ENCODE assay signal across 8 cellular contexts in genomic region chr3:81302045-81302444, GRCh38.
DNase-seq lines count a peak whose midpoint lies in the region; ATAC-seq and TF ChIP-seq lines count a peak whose summit lies in the region.

No MANE protein-coding gene starts in this region.

- H3K18ac ChIP-seq in IMR-90 (ENCODE audit: low read depth, low read length) (no peak overlapping the region), neuronal stem cell (ENCODE audit: low read length) (no peak overlapping the region)

- H3K9me3 Mint-ChIP-seq in activated naive CD4-positive, alpha-beta T cell treated with anti-CD3 and anti-CD28 coated beads, Interleukin-2, amount 10 ng/mL, durations not matched to agents 7 days and 5 days: no peaks in the 10 kb centered on the region

- H3K4me1 ChIP-seq in IMR-90 (ENCODE audit: control insufficient read depth, insufficient read depth, low read length) (no peaks in the 10 kb centered on the region), fibroblast of lung (ENCODE audit: control insufficient read depth, extremely low read depth, insufficient read depth, low read length) (no peaks in the 10 kb centered on the region), neuronal stem cell (ENCODE audit: control insufficient read depth in 2 of 2, insufficient read depth in 1 of 2, low read depth in 1 of 2, low read length in 2 of 2) (peaks cover 2% of the 10 kb centered on the region in 2 donors)

- dilution Hi-C loops in IMR-90 (cut with HindIII; ENCODE audit: low sequenced_read_pairs, unreplicated experiment): no loop called here

- H3K4me3 ChIP-seq in IMR-90 (ENCODE audit: insufficient read depth, low read depth, low read length): no peak overlapping the region
- H3K4me3 ChIP-seq in fibroblast of lung (replicated peaks in 1 of 4; ENCODE audit: control extremely low read depth in 1 of 4, insufficient read depth in 1 of 4, low read depth in 3 of 4, low read length in 4 of 4): no peak overlapping the region
- no peak overlapping the region for H3K4me3 ChIP-seq in neuronal stem cell (ENCODE audit: low read length in 2 of 2)

- TF ChIP-seq RAD21 in IMR-90 (IDR thresholded peaks at IDR 0.05; ENCODE audit: low read length): peak; percentile 61

- no peak overlapping the region for H2BK12ac ChIP-seq in neuronal stem cell (ENCODE audit: low read length)

- H3K9me1 ChIP-seq in IMR-90 (ENCODE audit: insufficient read depth, low read length): no peaks in the 10 kb centered on the region

- H3K56ac ChIP-seq in IMR-90 (ENCODE audit: extremely low read depth, insufficient read depth, low read length): no peak overlapping the region

- H2BK20ac ChIP-seq in IMR-90 (ENCODE audit: low read depth, low read length): no peak overlapping the region

- TF ChIP-seq CTCF in IMR-90 (conservative IDR thresholded peaks at IDR 0.05; ENCODE audit: low read depth, low read length) (peak; percentile 68), fibroblast of lung (conservative IDR thresholded peaks at IDR 0.05 in 1 of 2, IDR thresholded peaks at IDR 0.05 in 1 of 2; ENCODE audit: low read depth in 1 of 2, low read length in 2 of 2) (peak; percentile 79 to 80)

- no peaks in the 10 kb centered on the region for H3K4me1 Mint-ChIP-seq in activated naive CD4-positive, alpha-beta T cell treated with anti-CD3 and anti-CD28 coated beads, Interleukin-2, amount 10 ng/mL, durations not matched to agents 7 days and 5 days

- H3K9me3 ChIP-seq in IMR-90 (ENCODE audit: control insufficient read depth, insufficient read depth, low read length) (no peaks in the 10 kb centered on the region), fibroblast of lung (ENCODE audit: control insufficient read depth, insufficient read depth, low read depth, low read length) (no peaks in the 10 kb centered on the region), neuronal stem cell (replicated peaks in 1 of 2; ENCODE audit: control insufficient read depth in 2 of 2, insufficient read depth in 1 of 2, low read depth in 1 of 2, low read length in 2 of 2) (no peaks in the 10 kb centered on the region)

- POLR2A ChIA-PET in IMR-90 (lab: Charles Lee; ENCODE audit: unreplicated experiment): no interaction called here

- no peaks in the 10 kb centered on the region for H4K20me1 ChIP-seq in IMR-90 (ENCODE audit: insufficient read depth, low read length)
- no peaks in the 10 kb centered on the region for H4K20me1 ChIP-seq in fibroblast of lung (ENCODE audit: control insufficient read depth, extremely low read depth, insufficient read depth, low read length)

- peak; percentile 24 for DNase-seq in activated naive CD4-positive, alpha-beta T cell treated with anti-CD3 and anti-CD28 coated beads, Interleukin-2, amount 10 ng/mL, durations not matched to agents 7 days and 5 days
- no peak for DNase-seq in activated naive CD4-positive, alpha-beta T cell (lab: John Stamatoyannopoulos, UW)
- DNase-seq in IMR-90 (peak; percentile 48), SK-MEL-5 (ENCODE audit: low read depth, low spot score) (peak; percentile 71), fibroblast of lung (ENCODE audit: low read depth in 2 of 2) (peak; percentile 50 to 54), neuronal stem cell (ENCODE audit: low spot score) (peak; percentile 24), occipital lobe (lab: John Stamatoyannopoulos, UW) (no peak)

- H3K27me3 ChIP-seq in IMR-90 (ENCODE audit: control insufficient read depth, insufficient read depth, low read length): no peaks in the 10 kb centered on the region
- H3K27me3 ChIP-seq in fibroblast of lung (ENCODE audit: control insufficient read depth, insufficient read depth, low read length): no peaks in the 10 kb centered on the region
- H3K27me3 ChIP-seq in neuronal stem cell (ENCODE audit: control insufficient read depth in 3 of 3, insufficient read depth in 3 of 3, low read depth in 1 of 3, low read length in 3 of 3): no peaks in the 10 kb centered on the region

- no TSS peak for BruUV-seq in IMR-90 (replicated peaks; lab: Mats Ljungman, UMichigan)

- CTCF ChIA-PET in activated naive CD4-positive, alpha-beta T cell treated with anti-CD3 and anti-CD28 coated beads, Interleukin-2, amount 10 ng/mL, durations not matched to agents 7 days and 5 days (lab: Charles Lee): interaction anchor here (0.6 to 1.4 kb wide), 2 partner anchors 21 to 188 kb away, joined by 3 read pairs; no protein-coding TSS in a partner anchor
- CTCF ChIA-PET in IMR-90 (lab: Yijun Ruan, JAX): interaction anchor here (0.7 to 1.2 kb wide), 4 partner anchors 11 to 38 kb away, joined by 3 to 4 read pairs (median 3); no protein-coding TSS in a partner anchor

- H2BK120ac ChIP-seq in IMR-90 (ENCODE audit: low read depth, low read length) (no peak overlapping the region), neuronal stem cell (ENCODE audit: low read depth, low read length) (no peak overlapping the region)

- H4K91ac ChIP-seq in IMR-90 (ENCODE audit: insufficient read depth, low read depth, low read length): no peak overlapping the region
- no peak overlapping the region for H4K91ac ChIP-seq in neuronal stem cell (ENCODE audit: low read depth, low read length, poor library complexity)

- no peak overlapping the region for H2AK5ac ChIP-seq in IMR-90 (ENCODE audit: low read depth, low read length)
- H2AK5ac ChIP-seq in neuronal stem cell (ENCODE audit: low read depth, low read length): no peak overlapping the region

- WGBS in IMR-90 (ENCODE audit: extremely low coverage in 2 of 2, insufficient read length in 1 of 2), 2 experiments: no CpG with 5 or more reads among the region's 1 CpG
- WGBS in neuronal stem cell (ENCODE audit: extremely low coverage in 2 of 2, insufficient read length in 2 of 2, insufficient replicate concordance in 1 of 2), 2 donors: no CpG with 5 or more reads among the region's 1 CpG

- no peaks in the 10 kb centered on the region for H3K27me3 Mint-ChIP-seq in activated naive CD4-positive, alpha-beta T cell treated with anti-CD3 and anti-CD28 coated beads, Interleukin-2, amount 10 ng/mL, durations not matched to agents 7 days and 5 days

- in situ Hi-C loops in IMR-90 (cut with MboI; ENCODE audit: low sequenced_read_pairs): no loop called here
- in situ Hi-C loops in SK-MEL-5 (cut with HindIII; ENCODE audit: low pct_unique_long_range_greater_than_20kb, low sequenced_read_pairs): no loop called here

- H3K23ac ChIP-seq in IMR-90 (ENCODE audit: low read depth, low read length): no peak overlapping the region
- no peak overlapping the region for H3K23ac ChIP-seq in neuronal stem cell (ENCODE audit: low read depth, low read length, poor library complexity)

- no peak overlapping the region for H3K4me3 Mint-ChIP-seq in activated naive CD4-positive, alpha-beta T cell treated with anti-CD3 and anti-CD28 coated beads, Interleukin-2, amount 10 ng/mL, durations not matched to agents 7 days and 5 days

- no peak for TF ChIP-seq POLR2A in IMR-90 (IDR thresholded peaks at IDR 0.05; ENCODE audit: low read depth, low read length)

- no peak overlapping the region for H4K5ac ChIP-seq in IMR-90 (ENCODE audit: low read depth, low read length)

- H3K36me3 ChIP-seq in IMR-90 (ENCODE audit: control insufficient read depth, insufficient read depth, low read length): no peaks in the 10 kb centered on the region
- H3K36me3 ChIP-seq in fibroblast of lung (ENCODE audit: control insufficient read depth, insufficient read depth, low read length): no peaks in the 10 kb centered on the region
- H3K36me3 ChIP-seq in neuronal stem cell (replicated peaks in 1 of 2; ENCODE audit: control insufficient read depth in 2 of 2, insufficient read depth in 2 of 2, low read length in 2 of 2): no peaks in the 10 kb centered on the region

- H2BK5ac ChIP-seq in IMR-90 (ENCODE audit: low read depth, low read length, poor library complexity, severe bottlenecking): no peak overlapping the region
- no peak overlapping the region for H2BK5ac ChIP-seq in neuronal stem cell (ENCODE audit: low read length)

- intact Hi-C loops in IMR-90 (cut with micrococcal nuclease): loop anchor here (5.0 kb wide), 1 partner anchor 830 kb away; no protein-coding TSS in a partner anchor

- H4K8ac ChIP-seq in IMR-90 (ENCODE audit: low read depth in 2 of 2, low read length in 2 of 2): no peak overlapping the region
- H4K8ac ChIP-seq in neuronal stem cell (ENCODE audit: low read depth, low read length): no peak overlapping the region

- H3K36me3 Mint-ChIP-seq in activated naive CD4-positive, alpha-beta T cell treated with anti-CD3 and anti-CD28 coated beads, Interleukin-2, amount 10 ng/mL, durations not matched to agents 7 days and 5 days: no peaks in the 10 kb centered on the region

- H3K4me2 ChIP-seq in IMR-90 (ENCODE audit: low read depth, low read length): no peak overlapping the region
- H3K4me2 ChIP-seq in fibroblast of lung (ENCODE audit: extremely low read depth, insufficient read depth, low read length): no peak overlapping the region
- H3K4me2 ChIP-seq in neuronal stem cell (ENCODE audit: insufficient read depth, low read length, poor library complexity, severe bottlenecking): no peak overlapping the region

- ATAC-seq in GM21576 (IDR thresholded peaks at IDR 0.05; ENCODE audit: unreplicated experiment) (peak; percentile 86), IMR-90 (ENCODE audit: low read depth) (peak; percentile 77)

- H3K9ac ChIP-seq in IMR-90 (ENCODE audit: low read depth, low read length): no peak overlapping the region
- H3K9ac ChIP-seq in fibroblast of lung (ENCODE audit: insufficient read depth, low read length): no peak overlapping the region
- no peak overlapping the region for H3K9ac ChIP-seq in neuronal stem cell (ENCODE audit: low read depth, low read length, poor library complexity)

- no peak overlapping the region for H3K27ac Mint-ChIP-seq in activated naive CD4-positive, alpha-beta T cell treated with anti-CD3 and anti-CD28 coated beads, Interleukin-2, amount 10 ng/mL, durations not matched to agents 7 days and 5 days

- no peak overlapping the region for H3K27ac ChIP-seq in IMR-90 (ENCODE audit: insufficient read depth, low read length)
- no peak overlapping the region for H3K27ac ChIP-seq in fibroblast of lung (ENCODE audit: insufficient read depth, low read length)
- no peak overlapping the region for H3K27ac ChIP-seq in neuronal stem cell (replicated peaks; ENCODE audit: low read length)

- H3K79me1 ChIP-seq in IMR-90 (ENCODE audit: low read depth in 1 of 2, low read length in 2 of 2): no peaks in the 10 kb centered on the region
- no peaks in the 10 kb centered on the region for H3K79me1 ChIP-seq in neuronal stem cell (ENCODE audit: low read depth, low read length)

- H3K14ac ChIP-seq in IMR-90 (replicated peaks; ENCODE audit: low read depth, low read length) (no peak overlapping the region), neuronal stem cell (ENCODE audit: low read length) (no peak overlapping the region)

- H3K79me2 ChIP-seq in fibroblast of lung (ENCODE audit: control insufficient read depth, insufficient read depth, low read length): no peaks in the 10 kb centered on the region

- H2AFZ ChIP-seq in IMR-90 (replicated peaks; ENCODE audit: low read length, poor library complexity) (no peak overlapping the region), fibroblast of lung (ENCODE audit: low read length) (no peak overlapping the region), neuronal stem cell (ENCODE audit: low read length) (no peak overlapping the region)

- H2AK9ac ChIP-seq in IMR-90 (replicated peaks; ENCODE audit: low read depth, low read length, poor library complexity): no peak overlapping the region

- H2BK15ac ChIP-seq in IMR-90 (ENCODE audit: low read depth, low read length) (no peak overlapping the region), neuronal stem cell (ENCODE audit: low read length) (no peak overlapping the region)

- no peak overlapping the region for H3K4ac ChIP-seq in IMR-90 (ENCODE audit: low read depth, low read length)
- no peak overlapping the region for H3K4ac ChIP-seq in neuronal stem cell (ENCODE audit: low read length)

Comparison
In these comparisons a context has a peak if more than half of its experiments do, and no peak if none do; other contexts are left out.
1. DNase-seq: peak in activated naive CD4-positive, alpha-beta T cell treated with anti-CD3 and anti-CD28 coated beads, Interleukin-2, amount 10 ng/mL, durations not matched to agents 7 days and 5 days (single experiment), IMR-90 (single experiment), SK-MEL-5 (single experiment), fibroblast of lung (2 of 2) and neuronal stem cell (single experiment); none in activated naive CD4-positive, alpha-beta T cell (0 of 4) and occipital lobe (single experiment).